10 cellular contexts compared by ENCODE assay signal in the genomic region with DNA sequence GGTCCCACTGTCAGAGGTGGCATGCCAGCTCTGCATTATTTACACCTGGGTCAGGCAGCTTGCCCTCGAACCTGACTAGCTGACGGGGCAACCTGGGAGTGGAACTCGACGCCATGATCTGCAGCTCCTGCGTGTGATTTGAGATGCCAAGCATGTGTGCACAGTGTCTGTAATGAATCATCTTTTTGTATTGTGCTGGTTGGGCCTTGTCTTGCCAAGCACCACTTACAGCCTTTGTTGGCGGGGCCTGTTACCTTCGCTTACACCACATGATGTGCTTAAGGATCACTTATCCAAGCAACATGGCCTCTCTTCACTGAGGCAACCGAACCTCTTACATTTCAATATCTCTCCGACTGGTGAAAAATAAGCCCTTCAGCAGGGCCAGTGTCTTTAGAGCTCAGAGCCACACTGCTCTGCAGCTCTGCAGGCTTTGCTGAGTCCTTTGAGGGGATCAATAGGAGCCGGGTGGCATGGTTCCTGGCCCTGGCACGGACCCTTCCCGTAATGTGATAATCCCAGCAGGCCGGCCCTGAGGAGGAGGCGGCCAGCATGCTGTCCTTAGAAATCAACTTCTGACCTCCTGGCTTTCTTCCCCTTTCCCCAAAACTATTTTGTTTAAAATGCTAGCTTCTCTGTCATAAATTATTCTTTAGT.
DNase-seq lines count a peak whose midpoint lies in the region; ATAC-seq, FAIRE-seq and TF ChIP-seq lines count a peak whose summit lies in the region.
"Had no signal": no experiment of that assay in that cellular context is flagged by ENCODE, and none has a peak within 500 bp of the region (broad histone marks: within the 10 kb centered on the region; RNA-seq: fewer than 3 reads in every experiment).

No MANE protein-coding gene starts in this region.

- FAIRE-seq in bronchial epithelial cell (lab: Jason Lieb, UNC), result peak; percentile 23

- peak; percentile 7 to 40 for ATAC-seq in lower lobe of right lung
- ATAC-seq in GM21825 (IDR thresholded peaks at IDR 0.05; ENCODE audit: unreplicated experiment), result no peak
- no peak for ATAC-seq in GM18868 (IDR thresholded peaks at IDR 0.05; ENCODE audit: unreplicated experiment)
- ATAC-seq in GM21619 (IDR thresholded peaks at IDR 0.05; ENCODE audit: unreplicated experiment), result no peak

- TF ChIP-seq CTCF in bronchial epithelial cell (IDR thresholded peaks at IDR 0.05; ENCODE audit: insufficient read depth, low read length, severe bottlenecking) (no peak), lower lobe of right lung (IDR thresholded peaks at IDR 0.05) (no peak)

- H3K36me3 ChIP-seq in bronchial epithelial cell (ENCODE audit: control insufficient read depth, insufficient read depth, low read length) (no peaks in the 10 kb centered on the region), lower lobe of right lung (no peaks in the 10 kb centered on the region)
- H3K36me3 ChIP-seq: cardiac muscle cell had no signal

- H3K4me3 ChIP-seq in bronchial epithelial cell (ENCODE audit: low read depth, low read length) (no peak overlapping the region), lower lobe of right lung (no peak overlapping the region)
- H3K4me3 ChIP-seq: cardiac muscle cell had no signal

- H3K27me3 ChIP-seq in bronchial epithelial cell (ENCODE audit: control insufficient read depth, insufficient read depth, low read length) (no peaks in the 10 kb centered on the region), lower lobe of right lung (ENCODE audit: low read depth) (no peaks in the 10 kb centered on the region)
- H3K27me3 ChIP-seq: cardiac muscle cell had no signal

- peak; percentile 95 for DNase-seq in NCI-H187 treated with DMSO at 0.1 percent for 48 hours (lab: John Stamatoyannopoulos, UW)
- DNase-seq in bronchial epithelial cell (ENCODE audit: low read depth), result no peak
- no peak for DNase-seq in lower lobe of right lung
- DNase-seq in superior temporal gyrus (ENCODE audit: extremely low spot score), result peak; percentile 34
- no peak for DNase-seq in kidney tubule cell (ENCODE audit: low spot score)
- DNase-seq: NCI-H524 treated with DMSO at 0.1 percent for 48 hours had no signal

- H3K27ac ChIP-seq in lower lobe of right lung, result no peak overlapping the region
- H3K27ac ChIP-seq: cardiac muscle cell had no signal

- intact Hi-C loops in lower lobe of right lung (cut with DNase I), result no loop called here

- no peaks in the 10 kb centered on the region for H3K9me3 ChIP-seq in lower lobe of right lung

- H3K4me1 ChIP-seq in lower lobe of right lung, result no peaks in the 10 kb centered on the region

Comparison
In these comparisons a context has a peak if more than half of its experiments do, and no peak if none do; other contexts are left out.
1. DNase-seq: peak in NCI-H187 treated with DMSO at 0.1 percent for 48 hours (single experiment) and superior temporal gyrus (single experiment); none in bronchial epithelial cell (single experiment), lower lobe of right lung (single experiment) and kidney tubule cell (single experiment).
2. ATAC-seq: peak in lower lobe of right lung (2 of 2); none in GM21825 (single experiment), GM18868 (single experiment) and GM21619 (single experiment).